ENCODE assay signal across 10 cellular contexts in the genomic region with DNA sequence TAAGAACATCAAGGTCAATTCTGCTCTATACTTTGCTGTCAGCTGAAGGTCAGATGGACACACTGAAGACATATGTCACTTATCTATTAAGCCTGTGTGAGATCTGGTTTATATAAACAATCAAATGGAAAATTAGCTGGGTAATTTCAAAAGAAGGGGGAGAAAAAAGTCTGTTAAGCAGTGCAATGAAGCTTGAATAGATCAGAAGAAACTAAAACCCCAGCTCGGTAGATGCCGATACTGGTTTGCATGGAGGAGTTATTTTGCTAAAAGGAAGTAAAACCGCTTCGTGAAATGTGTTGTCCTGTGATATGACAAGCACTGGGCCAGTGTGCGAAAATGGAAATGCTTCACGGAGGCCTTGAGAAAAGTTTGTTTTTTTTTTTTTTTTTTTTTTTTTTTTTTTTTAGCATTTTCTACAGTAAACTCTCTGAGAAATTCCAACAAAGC.
DNase-seq lines count a peak whose midpoint lies in the region; ATAC-seq, FAIRE-seq and TF ChIP-seq lines count a peak whose summit lies in the region.
"Had no signal": no experiment of that assay in that cellular context is flagged by ENCODE, and none has a peak within 500 bp of the region (broad histone marks: within the 10 kb centered on the region; RNA-seq: fewer than 3 reads in every experiment).

No MANE protein-coding gene starts in this region.

- peak; percentile 89 to 93 for TF ChIP-seq EP300 in GM12878 (IDR thresholded peaks at IDR 0.05; ENCODE audit: borderline replicate concordance in 1 of 2, control insufficient read depth in 1 of 2, low read depth in 2 of 2, low read length in 2 of 2)
- TF ChIP-seq EP300 in sigmoid colon (IDR thresholded peaks at IDR 0.05): no peak

- CTCF ChIA-PET in GM12878 (lab: Yijun Ruan, JAX): interaction anchor here (0.6 to 1.7 kb wide), 10 partner anchors 10 to 996 kb away, joined by 3 to 12 read pairs (median 3); no protein-coding TSS in a partner anchor

- peak; percentile 33 to 36 for ATAC-seq in activated CD4-positive, CD25-positive, alpha-beta regulatory T cell treated with anti-CD3 and anti-CD28 coated beads, Interleukin-2, amount 50 U/mL, for 24 hours
- ATAC-seq in HG03432 (IDR thresholded peaks at IDR 0.05; ENCODE audit: unreplicated experiment) (peak; percentile 63), GM12878 (peak; percentile 78)

- H3K9me3 ChIP-seq in GM12878 (replicated peaks; ENCODE audit: control insufficient read depth, insufficient read depth, low read length) (peaks cover 3% of the 10 kb centered on the region; the same call in 1 of the 3 replicates), sigmoid colon (no peaks in the 10 kb centered on the region)

- H3K36me3 ChIP-seq in GM12878 (ENCODE audit: control insufficient read depth in 2 of 2, insufficient read depth in 2 of 2, low read length in 1 of 2) (peaks cover 0 to 28% of the 10 kb centered on the region in 2 experiments; a peak in 3 of 4 replicates), sigmoid colon (peaks cover 0 to 13% (median 0%) of the 10 kb centered on the region in 4 donors)

- no TSS peak for BruUV-seq in GM12878 (replicated peaks; lab: Mats Ljungman, UMichigan)

- 0 out of 2 replicates have a peak, but pooled peaks have one; percentile 21 for TF ChIP-seq RAD21 in GM12878 (IDR thresholded peaks at IDR 0.05; ENCODE audit: insufficient read depth, low read depth, low read length)

- peak overlapping the region; percentile 75 for H3K4me2 ChIP-seq in GM12878 (ENCODE audit: control insufficient read depth, insufficient read depth)

- WGBS in GM12878 (ENCODE audit: insufficient coverage, insufficient replicate concordance, low lambda C conversion rate, missing lambda C conversion rate): 0% methylated on average over 6 of the region's 6 CpGs
- WGBS in sigmoid colon, 2 donors: 39 to 86% methylated on average over 6 of the region's 6 CpGs

- SMC1A ChIA-PET in GM12878 (lab: Charles Lee; ENCODE audit: uncharacterized antibody, unreplicated experiment): interaction anchor here (0.6 to 22.4 kb wide), 23 partner anchors 12 to 702 kb away, joined by 3 to 591 read pairs (median 4); partner anchors contain the start of gene MEF2C

- TF ChIP-seq POLR2A in GM12878 (IDR thresholded peaks at IDR 0.05; ENCODE audit: low read depth, low read length): no peak
- no peak for TF ChIP-seq POLR2A in sigmoid colon (IDR thresholded peaks at IDR 0.05)

- peak; percentile 84 for FAIRE-seq in GM12878 (lab: Jason Lieb, UNC)

- RAD21 ChIA-PET in GM12878 (lab: Charles Lee; ENCODE audit: unreplicated experiment): interaction anchor here (0.7 to 24.9 kb wide), 31 partner anchors 8 to 1536 kb away, joined by 3 to 594 read pairs (median 6); partner anchors contain the start of gene MEF2C

- peaks cover 61% of the 10 kb centered on the region for H3K79me2 ChIP-seq in GM12878 (ENCODE audit: control insufficient read depth, insufficient read depth, low read length)

- DNase-seq in activated CD4-positive, CD25-positive, alpha-beta regulatory T cell treated with anti-CD3 and anti-CD28 coated beads, Interleukin-2, amount 50 U/mL, for 72 hours: no peak
- DNase-seq in GM12878 (ENCODE audit: low read depth, low spot score) (peak; percentile 96), sigmoid colon (no peak), head of caudate nucleus (no peak), DMS79 (lab: John Stamatoyannopoulos, UW) (no peak)
- DNase-seq in stimulated activated CD4-positive, alpha-beta T cell treated with anti-CD3 and anti-CD28 coated beads, Interleukin-2, amount 100 ng/mL, for 48 hours: no peak

- intact Hi-C loops in GM12878 (cut with micrococcal nuclease; ENCODE audit: unreplicated experiment) (loop anchor here (2.0 to 5.0 kb wide), 3 partner anchors 51 to 703 kb away; no protein-coding TSS in a partner anchor), sigmoid colon (cut with DNase I) (loop anchor here (5.0 to 10.0 kb wide), 2 partner anchors 211 to 1448 kb away; no protein-coding TSS in a partner anchor), head of caudate nucleus (cut with DNase I) (no loop called here)

- no peaks in the 10 kb centered on the region for H3K27me3 ChIP-seq in GM12878 (replicated peaks in 1 of 2; ENCODE audit: control insufficient read depth in 2 of 2, insufficient read depth in 2 of 2, low read length in 1 of 2)
- H3K27me3 ChIP-seq in sigmoid colon: no peaks in the 10 kb centered on the region

- H3K4me1 ChIP-seq in GM12878 (ENCODE audit: control insufficient read depth, insufficient read depth, low read length) (peaks cover 68% of the 10 kb centered on the region), sigmoid colon (peaks cover 0 to 33% (median 19%) of the 10 kb centered on the region in 4 donors)

- TF ChIP-seq CTCF in GM12878 (IDR thresholded peaks at IDR 0.05 in 2 of 3, conservative IDR thresholded peaks at IDR 0.05 in 1 of 3; ENCODE audit: control insufficient read depth in 2 of 3, extremely low read depth in 1 of 3, insufficient read depth in 1 of 3, low read depth in 3 of 3, low read length in 3 of 3) (no peak), sigmoid colon (IDR thresholded peaks at IDR 0.05) (no peak)

- H2AFZ ChIP-seq in GM12878 (ENCODE audit: control insufficient read depth, low read depth, low read length): no peak overlapping the region

- H3K27ac ChIP-seq in GM12878 (ENCODE audit: control insufficient read depth, insufficient read depth): peak overlapping the region; percentile 100
- peak overlapping the region; percentile 8 to 70 (median 29) for H3K27ac ChIP-seq in sigmoid colon
- H3K27ac ChIP-seq: 22Rv1, SK-N-MC had no signal

- peak overlapping the region; percentile 71 for H3K9ac ChIP-seq in GM12878 (ENCODE audit: control insufficient read depth, insufficient read depth, low read length)

- in situ Hi-C loops in GM12878 (cut with MboI): loop anchor here (5.0 to 10.0 kb wide), 5 partner anchors 91 to 1281 kb away; no protein-coding TSS in a partner anchor

- H4K20me1 ChIP-seq in GM12878 (ENCODE audit: control insufficient read depth, insufficient read depth): no peaks in the 10 kb centered on the region

- POLR2A ChIA-PET in GM12878 (lab: Charles Lee): interaction anchor here (0.7 to 2.9 kb wide), 13 partner anchors 13 to 1791 kb away, joined by 3 to 17 read pairs (median 6); no protein-coding TSS in a partner anchor

- H3K4me3 ChIP-seq in GM12878: 0 out of 2 replicates have a peak overlapping the region, but pooled peaks have one; percentile 22
- no peak overlapping the region for H3K4me3 ChIP-seq in sigmoid colon
- H3K4me3 ChIP-seq: SK-N-MC had no signal

TF ChIP-seq in GM12878, 131 proteins besides CTCF, POLR2A, EP300 and RAD21 (continues in another document):
- TF ChIP-seq MTA2 (IDR thresholded peaks at IDR 0.05; ENCODE audit: low read depth): peak; percentile 95
- no peak for TF ChIP-seq ATF3 (IDR thresholded peaks at IDR 0.05; ENCODE audit: borderline replicate concordance, extremely low read depth, low read depth, low read length)
- peak; percentile 74 for TF ChIP-seq SMAD1 (IDR thresholded peaks at IDR 0.05; ENCODE audit: low read depth, partially characterized antibody)
- TF ChIP-seq TBL1XR1 (IDR thresholded peaks at IDR 0.05; ENCODE audit: low read depth, low read length): peak; percentile 43; the same call in 1 of the 2 replicates
- TF ChIP-seq ZNF592 (IDR thresholded peaks at IDR 0.05): no peak
